Comparison of ENCODE assay signal across 25 cellular contexts in genomic region chr3:174776123-174776522, GRCh38.
DNase-seq lines count a peak whose midpoint lies in the region; ATAC-seq, FAIRE-seq and TF ChIP-seq lines count a peak whose summit lies in the region.
"Had no signal": no experiment of that assay in that cellular context is flagged by ENCODE, and none has a peak within 500 bp of the region (broad histone marks: within the 10 kb centered on the region; RNA-seq: fewer than 3 reads in every experiment).

No MANE protein-coding gene starts in this region.

- H3K4me1 ChIP-seq in mammary epithelial cell (ENCODE audit: insufficient read depth, low read length) (no peaks in the 10 kb centered on the region), hepatocyte (ENCODE audit: insufficient read depth) (no peaks in the 10 kb centered on the region)
- no peaks in the 10 kb centered on the region for H3K4me1 ChIP-seq in CD8-positive, alpha-beta memory T cell (ENCODE audit: insufficient read depth, low read length)
- H3K4me1 ChIP-seq: body of pancreas, Peyer's patch, testis had no signal

- H3K27ac ChIP-seq in mammary epithelial cell (ENCODE audit: insufficient read depth, low read depth, low read length) (no peak overlapping the region), hepatocyte (peak overlapping the region; percentile 48)
- no peak overlapping the region for H3K27ac ChIP-seq in CD8-positive, alpha-beta memory T cell (ENCODE audit: low read depth, low read length)
- H3K27ac ChIP-seq: body of pancreas, Peyer's patch, testis had no signal

- H3K9me3 Mint-ChIP-seq in CD8-positive, alpha-beta memory T cell, result peaks cover 0 to 9% (median 2%) of the 10 kb centered on the region in 5 donors
- H3K9me3 Mint-ChIP-seq: T-helper 2 cell treated with Interferon-gamma antibody and Interleukin-4, amounts not matched to agents 5 μg/mL and 100 μg/mL, for 36 hours had no signal

- no peak for ATAC-seq in GM21515 (IDR thresholded peaks at IDR 0.05; ENCODE audit: unreplicated experiment)
- ATAC-seq in HG02623 (IDR thresholded peaks at IDR 0.05; ENCODE audit: unreplicated experiment), result no peak
- ATAC-seq: stimulated activated naive B cell treated with anti-CD40 and anti-IgM and Interleukin-4, amounts not matched to agents 10 μg/mL and 1 μg/mL and 100 μg/mL, for 72 hours had no signal

- no peaks in the 10 kb centered on the region for H3K4me1 Mint-ChIP-seq in CD8-positive, alpha-beta memory T cell
- H3K4me1 Mint-ChIP-seq: activated naive CD8-positive, alpha-beta T cell treated with anti-CD3 and anti-CD28 coated beads for 36 hours; CD14-positive monocyte; stimulated activated naive B cell treated with anti-CD40 and anti-IgM and Interleukin-4, amounts not matched to agents 10 μg/mL and 1 μg/mL and 100 μg/mL, for 72 hours had no signal

- CTCF ChIA-PET in mammary epithelial cell (lab: Charles Lee; ENCODE audit: low non-redundant PET), result no interaction called here
- CTCF ChIA-PET in CD8-positive, alpha-beta memory T cell (lab: Charles Lee), result no interaction called here

- H3K4me2 ChIP-seq in mammary epithelial cell (ENCODE audit: insufficient read depth, low read depth, low read length), result no peak overlapping the region
- H3K4me2 ChIP-seq in hepatocyte, result peak overlapping the region; percentile 9
- H3K4me2 ChIP-seq: SK-N-SH had no signal

- BruUV-seq in mammary epithelial cell (replicated peaks; lab: Mats Ljungman, UMichigan), result no TSS peak

- TF ChIP-seq CTCF in mammary epithelial cell (conservative IDR thresholded peaks at IDR 0.05 in 1 of 2, IDR thresholded peaks at IDR 0.05 in 1 of 2; ENCODE audit: extremely low read depth in 1 of 2, insufficient read depth in 1 of 2, low read depth in 1 of 2, low read length in 2 of 2) (no peak), hepatocyte (IDR thresholded peaks at IDR 0.05; ENCODE audit: poor library complexity) (no peak), D721Med (IDR thresholded peaks at IDR 0.05; ENCODE audit: insufficient read depth, missing control alignments) (no peak)

- H3K27me3 ChIP-seq in mammary epithelial cell (ENCODE audit: insufficient read depth, low read length), result no peaks in the 10 kb centered on the region
- H3K27me3 ChIP-seq in hepatocyte, result no peaks in the 10 kb centered on the region
- no peaks in the 10 kb centered on the region for H3K27me3 ChIP-seq in CD8-positive, alpha-beta memory T cell (ENCODE audit: insufficient read depth, low read length, poor library complexity, severe bottlenecking)
- H3K27me3 ChIP-seq: body of pancreas, Peyer's patch, testis had no signal

- H3K9me3 ChIP-seq in mammary epithelial cell (replicated peaks; ENCODE audit: insufficient read depth, low read length) (no peaks in the 10 kb centered on the region), hepatocyte (ENCODE audit: low read depth) (no peaks in the 10 kb centered on the region)
- no peaks in the 10 kb centered on the region for H3K9me3 ChIP-seq in CD8-positive, alpha-beta memory T cell (ENCODE audit: low read length)
- H3K9me3 ChIP-seq: body of pancreas, Peyer's patch, SK-N-SH, testis had no signal

- H2AFZ ChIP-seq in mammary epithelial cell (ENCODE audit: low read depth, low read length) (no peak overlapping the region), hepatocyte (no peak overlapping the region)

- 34% methylated on average over 4 of the region's 4 CpGs for WGBS in mammary epithelial cell (ENCODE audit: low coverage, missing lambda C conversion rate)
- WGBS in hepatocyte (ENCODE audit: low lambda C conversion rate, missing lambda C conversion rate), result 59% methylated on average over 4 of the region's 4 CpGs

- no peaks in the 10 kb centered on the region for H3K36me3 Mint-ChIP-seq in CD8-positive, alpha-beta memory T cell
- H3K36me3 Mint-ChIP-seq: activated naive CD8-positive, alpha-beta T cell treated with anti-CD3 and anti-CD28 coated beads for 36 hours; CD14-positive monocyte; stimulated activated naive B cell treated with anti-CD40 and anti-IgM and Interleukin-4, amounts not matched to agents 10 μg/mL and 1 μg/mL and 100 μg/mL, for 72 hours had no signal

- H3K9ac ChIP-seq in mammary epithelial cell (ENCODE audit: insufficient read depth, low read length), result no peak overlapping the region
- H3K9ac ChIP-seq: SK-N-SH had no signal

- dilution Hi-C loops in mammary epithelial cell (cut with HindIII; ENCODE audit: low sequenced_read_pairs), result no loop called here

- H3K27me3 Mint-ChIP-seq in CD8-positive, alpha-beta memory T cell, result no peaks in the 10 kb centered on the region
- H3K27me3 Mint-ChIP-seq: activated naive CD8-positive, alpha-beta T cell treated with anti-CD3 and anti-CD28 coated beads for 36 hours; stimulated activated naive B cell treated with anti-CD40 and anti-IgM and Interleukin-4, amounts not matched to agents 10 μg/mL and 1 μg/mL and 100 μg/mL, for 72 hours had no signal

- H3K79me2 ChIP-seq in mammary epithelial cell (ENCODE audit: insufficient read depth, low read length) (no peaks in the 10 kb centered on the region), hepatocyte (no peaks in the 10 kb centered on the region)

- H3K36me3 ChIP-seq in mammary epithelial cell (ENCODE audit: insufficient read depth, low read length) (no peaks in the 10 kb centered on the region), hepatocyte (replicated peaks; ENCODE audit: insufficient read depth, low read depth) (no peaks in the 10 kb centered on the region)
- no peaks in the 10 kb centered on the region for H3K36me3 ChIP-seq in CD8-positive, alpha-beta memory T cell (ENCODE audit: insufficient read depth, low read length)
- H3K36me3 ChIP-seq: Peyer's patch had no signal

- H3K4me3 Mint-ChIP-seq in CD8-positive, alpha-beta memory T cell, result no peak overlapping the region
- H3K4me3 Mint-ChIP-seq: activated naive CD8-positive, alpha-beta T cell treated with anti-CD3 and anti-CD28 coated beads for 36 hours; CD14-positive monocyte; stimulated activated naive B cell treated with anti-CD40 and anti-IgM and Interleukin-4, amounts not matched to agents 10 μg/mL and 1 μg/mL and 100 μg/mL, for 72 hours; T-helper 2 cell treated with Interferon-gamma antibody and Interleukin-4, amounts not matched to agents 5 μg/mL and 100 μg/mL, for 36 hours had no signal

- H3K27ac Mint-ChIP-seq in CD8-positive, alpha-beta memory T cell, result no peak overlapping the region
- H3K27ac Mint-ChIP-seq: activated naive CD8-positive, alpha-beta T cell treated with anti-CD3 and anti-CD28 coated beads for 36 hours; CD14-positive monocyte; stimulated activated naive B cell treated with anti-CD40 and anti-IgM and Interleukin-4, amounts not matched to agents 10 μg/mL and 1 μg/mL and 100 μg/mL, for 72 hours; T-helper 2 cell treated with Interferon-gamma antibody and Interleukin-4, amounts not matched to agents 5 μg/mL and 100 μg/mL, for 36 hours had no signal

- DNase-seq in ELR (ENCODE audit: low read depth) (peak; percentile 84), M059J (ENCODE audit: low read depth) (peak; percentile 83), mammary epithelial cell (peak; percentile 19), hepatocyte (ENCODE audit: low spot score) (peak; percentile 6), D721Med (ENCODE audit: insufficient read length, low spot score) (no peak)
- no peak for DNase-seq in CD8-positive, alpha-beta memory T cell
- DNase-seq: activated CD4-positive, alpha-beta T cell treated with anti-CD3 and anti-CD28 coated beads, Interleukin-2, amount 50 U/mL, for 1 hour; activated CD8-positive, alpha-beta memory T cell treated with anti-CD3 and anti-CD28 coated beads, Interleukin-2, amount 50 U/mL, for 48 hours; activated naive CD8-positive, alpha-beta T cell treated with anti-CD3 and anti-CD28 coated beads for 36 hours; cortex of kidney; hypothalamus; NCI-H2107; NCI-H510A; Peyer's patch; retina; SK-N-SH; stimulated activated CD4-positive, alpha-beta T cell treated with anti-CD3 and anti-CD28 coated beads, Interleukin-2, amount 100 ng/mL, for 48 hours; stimulated activated naive B cell treated with anti-CD40 and anti-IgM and Interleukin-4, amounts not matched to agents 10 μg/mL and 1 μg/mL and 100 μg/mL, for 72 hours; testis had no signal

- H3K9me2 ChIP-seq in hepatocyte (replicated peaks; ENCODE audit: insufficient read depth), result no peaks in the 10 kb centered on the region
- H3K9me2 ChIP-seq: SK-N-SH had no signal

- intact Hi-C loops in mammary epithelial cell (cut with micrococcal nuclease), result no loop called here

- in situ Hi-C loops in mammary epithelial cell (cut with MboI; ENCODE audit: low sequenced_read_pairs in 2 of 2), result no loop called here

- POLR2A ChIA-PET in CD8-positive, alpha-beta memory T cell (lab: Charles Lee), result no interaction called here

- H4K20me1 ChIP-seq in mammary epithelial cell (ENCODE audit: insufficient read depth, low read length) (no peaks in the 10 kb centered on the region), hepatocyte (ENCODE audit: insufficient read depth, poor library complexity, severe bottlenecking) (no peaks in the 10 kb centered on the region)

- no peak overlapping the region for H3K4me3 ChIP-seq in mammary epithelial cell (replicated peaks in 1 of 3; ENCODE audit: insufficient read depth in 1 of 3, low read depth in 2 of 3, low read length in 3 of 3)
- no peak overlapping the region for H3K4me3 ChIP-seq in hepatocyte
- no peak overlapping the region for H3K4me3 ChIP-seq in CD8-positive, alpha-beta memory T cell (ENCODE audit: low read length)
- H3K4me3 ChIP-seq: body of pancreas, Peyer's patch, testis had no signal

- no peak for FAIRE-seq in D721Med (lab: Jason Lieb, UNC)
- FAIRE-seq: islet of Langerhans had no signal

Comparison
In these comparisons a context has a peak if more than half of its experiments do, and no peak if none do; other contexts are left out.
1. DNase-seq: peak in ELR (single experiment), M059J (single experiment), mammary epithelial cell (single experiment) and hepatocyte (single experiment); none in CD8-positive, alpha-beta memory T cell (0 of 5) and D721Med (single experiment).